ENCODE assay signal across 1 cellular context in genomic region chr10:68876919-68877250, GRCh38.
A peak's percentile ranks its signal among the peaks of the same experiment; 100 is the strongest.
TF ChIP-seq lines count a peak whose summit lies in the region.

No MANE protein-coding gene starts in this region.

TF ChIP-seq in HepG2, 621 proteins besides CTCF, POLR2A, EP300 and RAD21:
- no peak for TF ChIP-seq ZNF253 (CRISPR knock-in tag; IDR thresholded peaks at IDR 0.05; ENCODE audit: borderline replicate concordance)
- 0 out of 2 replicates have a peak, but pooled peaks have one; percentile 1 for TF ChIP-seq GFI1 (CRISPR knock-in tag; IDR thresholded peaks at IDR 0.05; ENCODE audit: borderline replicate concordance)
- no peak for TF ChIP-seq SMAD1 (CRISPR knock-in tag; IDR thresholded peaks at IDR 0.05; ENCODE audit: borderline replicate concordance, low read depth)
- TF ChIP-seq ZBTB20 (CRISPR knock-in tag; IDR thresholded peaks at IDR 0.05; ENCODE audit: borderline replicate concordance, low read depth) = peak; percentile 13; the same call in 1 of the 2 replicates
- TF ChIP-seq CREB1 (IDR thresholded peaks at IDR 0.05) = no peak
- TF ChIP-seq CREB1 (CRISPR knock-in tag; IDR thresholded peaks at IDR 0.05) = 0 out of 2 replicates have a peak, but pooled peaks have one; percentile 18
- TF ChIP-seq MTA3 (CRISPR knock-in tag; IDR thresholded peaks at IDR 0.05) = no peak
- TF ChIP-seq PRDM10 (CRISPR knock-in tag; IDR thresholded peaks at IDR 0.05; ENCODE audit: low read depth) = no peak
- no peak for TF ChIP-seq TRIM22 (IDR thresholded peaks at IDR 0.05)
- 0 out of 2 replicates have a peak, but pooled peaks have one; percentile 0 for TF ChIP-seq ZSCAN31 (CRISPR knock-in tag; IDR thresholded peaks at IDR 0.05; ENCODE audit: low read depth)
- 0 out of 2 replicates have a peak, but pooled peaks have one; percentile 16 for TF ChIP-seq NFIC (IDR thresholded peaks at IDR 0.05; ENCODE audit: low read length)
- TF ChIP-seq FOXM1 (CRISPR knock-in tag; IDR thresholded peaks at IDR 0.05) = no peak
- TF ChIP-seq HCFC1 (IDR thresholded peaks at IDR 0.05; ENCODE audit: low read depth, low read length) = no peak
- no peak for TF ChIP-seq ZKSCAN8 (CRISPR knock-in tag; IDR thresholded peaks at IDR 0.05; ENCODE audit: borderline replicate concordance)
- 0 out of 2 replicates have a peak, but pooled peaks have one; percentile 4 for TF ChIP-seq ZNF143 (CRISPR knock-in tag; IDR thresholded peaks at IDR 0.05)
- no peak for TF ChIP-seq CBFB (CRISPR knock-in tag; IDR thresholded peaks at IDR 0.05)
- TF ChIP-seq TFDP1 (CRISPR knock-in tag; IDR thresholded peaks at IDR 0.05; ENCODE audit: borderline replicate concordance) = 0 out of 2 replicates have a peak, but pooled peaks have one; percentile 0
- no peak for TF ChIP-seq FOSL1 (CRISPR knock-in tag; IDR thresholded peaks at IDR 0.05; ENCODE audit: borderline replicate concordance)
- TF ChIP-seq RFXANK (CRISPR knock-in tag; IDR thresholded peaks at IDR 0.05) = no peak
- TF ChIP-seq NCOR1 (IDR thresholded peaks at IDR 0.05; ENCODE audit: borderline replicate concordance, low read length) = 0 out of 2 replicates have a peak, but pooled peaks have one; percentile 55
- no peak for TF ChIP-seq KLF6 (CRISPR knock-in tag; IDR thresholded peaks at IDR 0.05)
- TF ChIP-seq ZNF772 (CRISPR knock-in tag; IDR thresholded peaks at IDR 0.05) = 0 out of 2 replicates have a peak, but pooled peaks have one; percentile 8
- TF ChIP-seq BRD4 (CRISPR knock-in tag; IDR thresholded peaks at IDR 0.05) = no peak
- 0 out of 2 replicates have a peak, but pooled peaks have one; percentile 5 for TF ChIP-seq KDM5A (IDR thresholded peaks at IDR 0.05; ENCODE audit: borderline replicate concordance, low read length)
- TF ChIP-seq POLR2G (IDR thresholded peaks at IDR 0.05; ENCODE audit: low read depth, low read length) = 0 out of 2 replicates have a peak, but pooled peaks have one; percentile 9
- TF ChIP-seq MZF1 (CRISPR knock-in tag; IDR thresholded peaks at IDR 0.05; ENCODE audit: borderline replicate concordance) = no peak
- TF ChIP-seq ZNF264 (CRISPR knock-in tag; IDR thresholded peaks at IDR 0.05) = no peak
- TF ChIP-seq ZNF383 (CRISPR knock-in tag; IDR thresholded peaks at IDR 0.05; ENCODE audit: borderline replicate concordance) = no peak
- TF ChIP-seq JARID2 (CRISPR knock-in tag; IDR thresholded peaks at IDR 0.05; ENCODE audit: insufficient replicate concordance) = no peak
